In the genomic region with DNA sequence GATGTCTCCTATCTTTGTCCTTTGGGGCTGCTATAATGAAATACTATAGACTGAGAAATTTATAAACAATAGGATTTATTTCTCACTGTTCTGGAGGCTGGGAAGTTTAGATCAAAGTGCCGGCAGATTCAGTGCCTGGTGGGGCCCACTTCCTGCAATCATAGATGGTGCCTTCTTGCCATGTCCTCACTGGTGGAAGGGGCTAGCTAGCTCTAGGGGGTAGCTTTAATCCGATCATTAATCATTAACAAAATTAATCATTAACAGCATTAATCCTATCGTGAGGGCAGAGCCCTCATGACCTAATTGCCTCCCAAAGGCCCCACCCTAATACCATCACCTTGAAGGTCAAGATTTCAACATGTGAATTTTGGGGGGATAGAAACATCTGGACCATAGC, we compare ENCODE assay signal across 25 cellular contexts.
DNase-seq lines count a peak whose midpoint lies in the region; ATAC-seq, FAIRE-seq and TF ChIP-seq lines count a peak whose summit lies in the region.
"Had no signal": no experiment of that assay in that cellular context is flagged by ENCODE, and none has a peak within 500 bp of the region (broad histone marks: within the 10 kb centered on the region; RNA-seq: fewer than 3 reads in every experiment).

No MANE protein-coding gene starts in this region.

- H3K27ac ChIP-seq in PC-3 (ENCODE audit: low read length), result peak overlapping the region; percentile 94
- peak overlapping the region; percentile 55 to 66 for H3K27ac ChIP-seq in kidney (ENCODE audit: low read depth in 2 of 2, low read length in 2 of 2)
- H3K27ac ChIP-seq in small intestine (ENCODE audit: low read depth in 1 of 2, low read length in 1 of 2), result peak overlapping the region; percentile 83 to 96
- H3K27ac ChIP-seq in suprapubic skin, result no peak overlapping the region
- H3K27ac ChIP-seq: C4-2B, HL-60, RWPE1, SK-N-MC had no signal

- CTCF ChIA-PET in Calu3 (lab: Charles Lee) (interaction anchor here (0.6 kb wide), 1 partner anchor 31 kb away, joined by 3 read pairs; no protein-coding TSS in a partner anchor), PC-3 (lab: Charles Lee) (no interaction called here)

- H3K4me1 ChIP-seq in PC-3 (ENCODE audit: insufficient read depth, low read length) (peaks cover 47% of the 10 kb centered on the region), kidney (ENCODE audit: control insufficient read depth in 1 of 2, insufficient read depth in 1 of 2, low read depth in 1 of 2, low read length in 2 of 2) (peaks cover 44 to 48% of the 10 kb centered on the region in 2 donors), small intestine (ENCODE audit: control insufficient read depth in 2 of 2, insufficient read depth in 1 of 2, low read depth in 1 of 2, low read length in 1 of 2) (peaks cover 6 to 8% of the 10 kb centered on the region in 2 donors), suprapubic skin (peaks cover 6% of the 10 kb centered on the region)

- peaks cover 64% of the 10 kb centered on the region for H3K4me1 Mint-ChIP-seq in Calu3 (ENCODE audit: low read depth, unreplicated experiment)
- H3K4me1 Mint-ChIP-seq: CD8-positive, alpha-beta memory T cell had no signal

- no peaks in the 10 kb centered on the region for H3K27me3 ChIP-seq in PC-3 (ENCODE audit: low read length)
- no peaks in the 10 kb centered on the region for H3K27me3 ChIP-seq in small intestine (ENCODE audit: control insufficient read depth in 2 of 2, insufficient read depth in 2 of 2, low read length in 2 of 2)
- no peaks in the 10 kb centered on the region for H3K27me3 ChIP-seq in suprapubic skin

- no peaks in the 10 kb centered on the region for H3K9me2 ChIP-seq in PC-3 (replicated peaks; ENCODE audit: low read length)

- 20 to 60% (median 29%) methylated on average over 3 of the region's 3 CpGs for WGBS in small intestine, 3 donors
- WGBS in suprapubic skin, result 100% methylated on average over 3 of the region's 3 CpGs

- no peak overlapping the region for H3K4me3 Mint-ChIP-seq in Calu3 (ENCODE audit: low read depth, unreplicated experiment)
- H3K4me3 Mint-ChIP-seq: CD8-positive, alpha-beta memory T cell; T-helper 17 cell had no signal

- no peak overlapping the region for H3K4me3 ChIP-seq in PC-3 (ENCODE audit: low read length)
- no peak overlapping the region for H3K4me3 ChIP-seq in kidney (ENCODE audit: low read length in 2 of 2)
- H3K4me3 ChIP-seq in small intestine (ENCODE audit: low read depth in 1 of 2, low read length in 2 of 2), result no peak overlapping the region
- no peak overlapping the region for H3K4me3 ChIP-seq in suprapubic skin
- H3K4me3 ChIP-seq: A549, SK-N-MC had no signal

- intact Hi-C loops in Calu3 (cut with micrococcal nuclease; ENCODE audit: unreplicated experiment) (loop anchor here (5.0 kb wide), 1 partner anchor 69 kb away; no protein-coding TSS in a partner anchor), PC-3 (cut with micrococcal nuclease) (no loop called here), kidney (cut with DNase I) (no loop called here)

- no peaks in the 10 kb centered on the region for H3K36me3 ChIP-seq in PC-3 (ENCODE audit: low read depth, low read length)
- no peaks in the 10 kb centered on the region for H3K36me3 ChIP-seq in kidney (ENCODE audit: control insufficient read depth in 1 of 2, insufficient read depth in 2 of 2, low read length in 2 of 2)
- no peaks in the 10 kb centered on the region for H3K36me3 ChIP-seq in small intestine (ENCODE audit: control insufficient read depth in 2 of 2, insufficient read depth in 2 of 2, low read length in 2 of 2)
- no peaks in the 10 kb centered on the region for H3K36me3 ChIP-seq in suprapubic skin

- peak overlapping the region; percentile 76 for H3K27ac Mint-ChIP-seq in Calu3 (ENCODE audit: unreplicated experiment)
- H3K27ac Mint-ChIP-seq: CD8-positive, alpha-beta memory T cell; T-helper 17 cell had no signal

- H3K36me3 Mint-ChIP-seq in Calu3 (ENCODE audit: insufficient read depth, unreplicated experiment), result peaks cover 11% of the 10 kb centered on the region
- H3K36me3 Mint-ChIP-seq: CD8-positive, alpha-beta memory T cell had no signal

- no peaks in the 10 kb centered on the region for H3K79me2 ChIP-seq in PC-3 (ENCODE audit: low read length)

- peaks cover 2% of the 10 kb centered on the region for H3K9me3 Mint-ChIP-seq in Calu3 (ENCODE audit: low read depth, unreplicated experiment)
- H3K9me3 Mint-ChIP-seq: CD8-positive, alpha-beta memory T cell had no signal

- FAIRE-seq in kidney (lab: Jason Lieb, UNC) (no peak), small intestine (lab: Jason Lieb, UNC) (no peak)
- FAIRE-seq: A549, G401.6, GM19239, H54 had no signal

- no peak overlapping the region for H2AFZ ChIP-seq in PC-3 (ENCODE audit: low read length)

- H3F3A ChIP-seq in PC-3 (ENCODE audit: low read length, unreplicated experiment), result no peaks in the 10 kb centered on the region

- POLR2A ChIA-PET in PC-3 (lab: Charles Lee; ENCODE audit: unreplicated experiment), result no interaction called here

- no peak for TF ChIP-seq POLR2A in suprapubic skin (IDR thresholded peaks at IDR 0.05)

- H3K9ac ChIP-seq in PC-3 (ENCODE audit: low read length) (no peak overlapping the region), kidney (ENCODE audit: low read length in 2 of 2) (no peak overlapping the region)

- ATAC-seq in PC-3 (no peak), GM18511 (IDR thresholded peaks at IDR 0.05; ENCODE audit: unreplicated experiment) (no peak)
- ATAC-seq: T-helper 17 cell had no signal

- BruUV-seq in Calu3 (replicated peaks; lab: Mats Ljungman, UMichigan) (no TSS peak), PC-3 (replicated peaks; lab: Mats Ljungman, UMichigan) (no TSS peak)

- H3K27me3 Mint-ChIP-seq in Calu3 (ENCODE audit: unreplicated experiment), result no peaks in the 10 kb centered on the region

- H3K9me3 ChIP-seq in PC-3 (ENCODE audit: low read length) (no peaks in the 10 kb centered on the region), kidney (ENCODE audit: control insufficient read depth in 1 of 2, low read length in 2 of 2) (no peaks in the 10 kb centered on the region), small intestine (ENCODE audit: control insufficient read depth, low read depth) (no peaks in the 10 kb centered on the region), suprapubic skin (no peaks in the 10 kb centered on the region)
- H3K9me3 ChIP-seq: A549 had no signal

- no peak for TF ChIP-seq CTCF in Calu3 (IDR thresholded peaks at IDR 0.05; ENCODE audit: unreplicated experiment)
- TF ChIP-seq CTCF in PC-3 (conservative IDR thresholded peaks at IDR 0.05; ENCODE audit: low read depth, low read length), result no peak
- no peak for TF ChIP-seq CTCF in kidney (IDR thresholded peaks at IDR 0.05; ENCODE audit: borderline replicate concordance, extremely low read depth, insufficient read depth)
- TF ChIP-seq CTCF in suprapubic skin (IDR thresholded peaks at IDR 0.05), result no peak

- DNase-seq in Calu3 (no peak), PC-3 (no peak), kidney (no peak), small intestine (peak; percentile 67), DMS153 (lab: John Stamatoyannopoulos, UW) (no peak), suprapubic skin (ENCODE audit: low spot score in 2 of 2) (no peak)
- DNase-seq: CD8-positive, alpha-beta memory T cell; NCI-H1092; NCI-H1436; NCI-H187; NCI-H2171 treated with DMSO at 0.1 percent for 48 hours; NCI-H524; NCI-H748 treated with DMSO at 0.1 percent for 48 hours; NK-92 treated with Interleukin-12 subunit alpha and Interleukin-12 subunit beta, amount 100 ng/mL, for 24 hours; SHP77 treated with DMSO at 0.1 percent for 48 hours; T-helper 17 cell had no signal

- no peaks in the 10 kb centered on the region for H4K20me1 ChIP-seq in PC-3 (ENCODE audit: low read length)

- no peak for TF ChIP-seq EP300 in suprapubic skin (IDR thresholded peaks at IDR 0.05)

- no peak overlapping the region for H3K4me2 ChIP-seq in PC-3 (ENCODE audit: low read length)
- H3K4me2 ChIP-seq: A549 had no signal
